Comparison of ENCODE assay signal across 1 cellular context in genomic region chr12:53268637-53269562, GRCh38.
TF ChIP-seq lines count a peak whose summit lies in the region.

No MANE protein-coding gene starts in this region.

TF ChIP-seq in H1, 55 proteins besides CTCF, POLR2A, EP300 and RAD21:
- TF ChIP-seq MAFK (IDR thresholded peaks at IDR 0.05; ENCODE audit: low read depth, low read length), result no peak
- TF ChIP-seq SIRT6 (IDR thresholded peaks at IDR 0.05; ENCODE audit: low read length), result no peak
- no peak for TF ChIP-seq TEAD4 (IDR thresholded peaks at IDR 0.05; ENCODE audit: low read depth, low read length)
- TF ChIP-seq TBP (IDR thresholded peaks at IDR 0.05; ENCODE audit: low read depth, low read length), result no peak
- no peak for TF ChIP-seq TCF12 (IDR thresholded peaks at IDR 0.05; ENCODE audit: low read depth, low read length)
- no peak for TF ChIP-seq POU5F1 (IDR thresholded peaks at IDR 0.05; ENCODE audit: low read depth, low read length)
- TF ChIP-seq CBX5 (IDR thresholded peaks at IDR 0.05; ENCODE audit: low read depth, low read length), result no peak
- no peak for TF ChIP-seq KDM5A (IDR thresholded peaks at IDR 0.05; ENCODE audit: low read length)
- no peak for TF ChIP-seq SIN3A (conservative IDR thresholded peaks at IDR 0.05 in 1 of 2, IDR thresholded peaks at IDR 0.05 in 1 of 2; ENCODE audit: low read depth in 1 of 2, low read length in 2 of 2)
- no peak for TF ChIP-seq SP2 (IDR thresholded peaks at IDR 0.05; ENCODE audit: low read length)
- TF ChIP-seq CTBP2 (IDR thresholded peaks at IDR 0.05; ENCODE audit: borderline replicate concordance, insufficient read depth, insufficient read length, low read length), result no peak
